Comparison of ENCODE assay signal across 1 cellular context in genomic region chr6:30703011-30703410, GRCh38.
TF ChIP-seq lines count a peak whose summit lies in the region.

No MANE protein-coding gene starts in this region.

TF ChIP-seq in K562, 482 proteins besides CTCF, POLR2A, EP300 and RAD21:
- TF ChIP-seq RBFOX2 (IDR thresholded peaks at IDR 0.05; ENCODE audit: low read depth, low read length) (peak; percentile 43; the same call in 1 of the 2 replicates), POLR2AphosphoS2 (IDR thresholded peaks at IDR 0.05; ENCODE audit: low read length) (0 out of 2 replicates have a peak, but pooled peaks have one; percentile 10), CBX2 (IDR thresholded peaks at IDR 0.05; ENCODE audit: insufficient read depth, low read length, poor library complexity, severe bottlenecking) (no peak), ZNF24 (IDR thresholded peaks at IDR 0.05) (no peak), POLR2G (IDR thresholded peaks at IDR 0.05; ENCODE audit: low read depth, low read length) (peak; percentile 57)
TF ChIP-seq in K562: peak in this region for 3.
